Comparison of ENCODE assay signal across 8 cellular contexts in the genomic region with DNA sequence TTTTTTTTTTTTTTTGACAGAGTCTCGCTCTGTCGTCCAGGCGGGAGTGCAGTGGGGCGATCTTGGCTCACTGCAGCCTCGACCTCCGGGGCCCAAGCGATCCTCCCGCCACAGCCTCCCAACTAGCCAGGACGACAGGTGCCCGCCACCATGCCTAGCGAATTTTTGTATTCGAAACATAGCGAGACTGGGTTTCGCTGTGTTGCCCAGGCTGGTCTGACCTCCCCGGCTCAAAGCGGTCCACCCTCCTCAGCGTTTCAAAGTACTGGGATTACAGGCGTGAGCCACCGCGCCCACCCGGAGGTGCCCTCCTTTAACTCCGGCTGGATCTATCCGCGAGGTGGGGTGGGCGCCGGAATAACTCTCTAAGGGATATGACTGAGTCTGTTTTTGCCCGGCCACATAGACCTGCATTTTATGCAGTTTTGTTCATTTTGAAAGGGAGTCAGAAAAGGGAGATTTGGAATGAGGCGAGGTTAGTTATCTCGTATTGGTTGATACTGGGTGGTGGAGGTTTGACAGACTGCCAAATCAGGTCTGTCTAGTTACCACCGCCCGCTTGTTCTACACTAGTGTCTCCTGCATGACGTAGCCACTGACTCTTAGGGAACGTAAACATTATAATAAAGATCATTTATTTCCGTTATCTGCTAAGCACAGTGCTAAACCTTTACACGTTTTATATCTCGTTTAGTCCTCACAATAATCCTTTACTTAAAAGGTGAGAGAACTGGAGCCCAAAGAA. TPM values are rescaled to one million over a fixed set of nuclear protein-coding genes. Genes with fewer than 3 reads are reported as not detected.
DNase-seq lines count a peak whose midpoint lies in the region; ATAC-seq, FAIRE-seq and TF ChIP-seq lines count a peak whose summit lies in the region.

No MANE protein-coding gene starts in this region.

- H3K9me3 ChIP-seq in A673 (ENCODE audit: low read depth, low read length, poor library complexity, severe bottlenecking) (no peaks in the 10 kb centered on the region), HUES6 (ENCODE audit: control insufficient read depth, insufficient read depth, low read depth, low read length) (no peaks in the 10 kb centered on the region), mesodermal cell (ENCODE audit: control insufficient read depth, low read length) (no peaks in the 10 kb centered on the region), WERI-Rb-1 (ENCODE audit: severe bottlenecking) (no peaks in the 10 kb centered on the region)

- peak overlapping the region; percentile 90 for H3K27ac ChIP-seq in A673 (ENCODE audit: low read depth, low read length, poor library complexity, severe bottlenecking)
- no peak overlapping the region for H3K27ac ChIP-seq in HUES6 (ENCODE audit: low read depth, low read length)
- no peak overlapping the region for H3K27ac ChIP-seq in brain microvascular endothelial cell
- H3K27ac ChIP-seq in mesodermal cell (ENCODE audit: low read depth, low read length, severe bottlenecking) = no peak overlapping the region
- H3K27ac ChIP-seq in WERI-Rb-1 = no peak overlapping the region

- in situ Hi-C loops in brain microvascular endothelial cell (cut with HindIII; ENCODE audit: low pct_ligation_motif_present, low sequenced_read_pairs) = no loop called here

- H3K27me3 ChIP-seq in A673 (replicated peaks; ENCODE audit: insufficient read depth, low read depth, low read length, poor library complexity) (no peaks in the 10 kb centered on the region), HUES6 (ENCODE audit: control insufficient read depth, insufficient read depth, low read length) (no peaks in the 10 kb centered on the region), brain microvascular endothelial cell (replicated peaks) (no peaks in the 10 kb centered on the region), WERI-Rb-1 (ENCODE audit: insufficient read depth, low read depth, severe bottlenecking) (no peaks in the 10 kb centered on the region)

- POLR2A ChIA-PET in A673 (lab: Charles Lee; ENCODE audit: low non-redundant PET) = no interaction called here

- intact Hi-C loops in A673 (cut with micrococcal nuclease; ENCODE audit: unreplicated experiment) = loop anchor here (10.0 kb wide), 1 partner anchor 355 kb away; the partner anchor contains the start of gene XPO1

- peaks cover 9% of the 10 kb centered on the region for H3K4me1 ChIP-seq in A673 (ENCODE audit: insufficient read depth, low read length, poor library complexity, severe bottlenecking)
- H3K4me1 ChIP-seq in HUES6 (ENCODE audit: control insufficient read depth, insufficient read depth, low read length) = peaks cover 5% of the 10 kb centered on the region
- no peaks in the 10 kb centered on the region for H3K4me1 ChIP-seq in mesodermal cell (ENCODE audit: control insufficient read depth, insufficient read depth, low read length, poor library complexity, severe bottlenecking)

- DNase-seq in A673 (ENCODE audit: low spot score) = no peak
- DNase-seq in brain microvascular endothelial cell = no peak
- no peak for DNase-seq in WERI-Rb-1
- DNase-seq in COLO668 (lab: John Stamatoyannopoulos, UW; ENCODE audit: unreplicated experiment) = no peak
- no peak for DNase-seq in GM12892 (ENCODE audit: insufficient read length)

- no peak for TF ChIP-seq CTCF in A673 (conservative IDR thresholded peaks at IDR 0.05; ENCODE audit: low read depth, low read length)
- no peak for TF ChIP-seq CTCF in brain microvascular endothelial cell (IDR thresholded peaks at IDR 0.05; ENCODE audit: low read depth, low read length, missing control alignments)
- no peak for TF ChIP-seq CTCF in WERI-Rb-1 (IDR thresholded peaks at IDR 0.05; ENCODE audit: low read depth, low read length)

- CTCF ChIA-PET in A673 (lab: Charles Lee) = no interaction called here

- FAIRE-seq in GM12892 (lab: Jason Lieb, UNC) = no peak

- no peak overlapping the region for H3K9ac ChIP-seq in HUES6 (ENCODE audit: low read length)

- H3K4me3 ChIP-seq in A673 (ENCODE audit: low read depth, low read length, poor library complexity, severe bottlenecking) (peak overlapping the region; percentile 87), HUES6 (ENCODE audit: low read depth, low read length) (peak overlapping the region; percentile 90), brain microvascular endothelial cell (ENCODE audit: low read depth, low read length) (peak overlapping the region; percentile 94), mesodermal cell (ENCODE audit: extremely low read depth, insufficient read depth, low read length, poor library complexity, severe bottlenecking) (peak overlapping the region; percentile 99), WERI-Rb-1 (ENCODE audit: low read depth, low read length) (no peak overlapping the region)

- ATAC-seq in GM18861 (IDR thresholded peaks at IDR 0.05; ENCODE audit: unreplicated experiment) = no peak

- WGBS in mesodermal cell (ENCODE audit: insufficient coverage in 2 of 2), 2 experiments = 88 to 94% methylated on average over 27 to 32 of the region's 36 CpGs

- TF ChIP-seq POLR2A in GM12892 (IDR thresholded peaks at IDR 0.05; ENCODE audit: low read depth, low read length) = no peak

- H3K36me3 ChIP-seq in A673 (ENCODE audit: insufficient read depth, low read length, poor library complexity, severe bottlenecking) (peaks cover 17% of the 10 kb centered on the region), HUES6 (ENCODE audit: control insufficient read depth, insufficient read depth, low read length) (peaks cover 24% of the 10 kb centered on the region), brain microvascular endothelial cell (replicated peaks) (peaks cover 9% of the 10 kb centered on the region), mesodermal cell (ENCODE audit: control insufficient read depth, insufficient read depth, low read length) (peaks cover 27% of the 10 kb centered on the region), WERI-Rb-1 (peaks cover 37% of the 10 kb centered on the region)

- TSS peak; percentile 75 for BruUV-seq in A673 (replicated peaks; lab: Mats Ljungman, UMichigan)

RNA-seq across cellular contexts. Expression of gene CCT4, which starts 0.9 kb away (rescaled TPM):
- 329 and 348 TPM in 2 replicates for total RNA-seq in A673 (2021)
- 262 TPM for polyA plus RNA-seq in mesodermal cell (2013, experiment 1 of 2)
- polyA plus RNA-seq in mesodermal cell (2013, experiment 2 of 2) = 265 TPM
- 207 TPM for polyA plus RNA-seq in GM12892 (2012; ENCODE audit: missing spikeins)

RNA-seq across cellular contexts. Expression of gene COMMD1, which starts 16.1 kb away (rescaled TPM):
- 35.0 and 41.4 TPM in 2 replicates for total RNA-seq in A673 (2021)
- 49.8 TPM for polyA plus RNA-seq in mesodermal cell (2013, experiment 1 of 2)
- 42.0 TPM for polyA plus RNA-seq in mesodermal cell (2013, experiment 2 of 2)
- 103 TPM for polyA plus RNA-seq in GM12892 (2012; ENCODE audit: missing spikeins)

RNA-seq across cellular contexts. Expression of gene FAM161A, which starts 35.5 kb away (rescaled TPM):
- total RNA-seq in A673 (2021) = 12.8 and 14.9 TPM in 2 replicates
- polyA plus RNA-seq in mesodermal cell (2013, experiment 1 of 2) = 3.7 TPM
- 5.7 TPM for polyA plus RNA-seq in mesodermal cell (2013, experiment 2 of 2)
- polyA plus RNA-seq in GM12892 (2012; ENCODE audit: missing spikeins) = 17.1 TPM
